Comparison of ENCODE assay signal across 2 cellular contexts in the genomic region with DNA sequence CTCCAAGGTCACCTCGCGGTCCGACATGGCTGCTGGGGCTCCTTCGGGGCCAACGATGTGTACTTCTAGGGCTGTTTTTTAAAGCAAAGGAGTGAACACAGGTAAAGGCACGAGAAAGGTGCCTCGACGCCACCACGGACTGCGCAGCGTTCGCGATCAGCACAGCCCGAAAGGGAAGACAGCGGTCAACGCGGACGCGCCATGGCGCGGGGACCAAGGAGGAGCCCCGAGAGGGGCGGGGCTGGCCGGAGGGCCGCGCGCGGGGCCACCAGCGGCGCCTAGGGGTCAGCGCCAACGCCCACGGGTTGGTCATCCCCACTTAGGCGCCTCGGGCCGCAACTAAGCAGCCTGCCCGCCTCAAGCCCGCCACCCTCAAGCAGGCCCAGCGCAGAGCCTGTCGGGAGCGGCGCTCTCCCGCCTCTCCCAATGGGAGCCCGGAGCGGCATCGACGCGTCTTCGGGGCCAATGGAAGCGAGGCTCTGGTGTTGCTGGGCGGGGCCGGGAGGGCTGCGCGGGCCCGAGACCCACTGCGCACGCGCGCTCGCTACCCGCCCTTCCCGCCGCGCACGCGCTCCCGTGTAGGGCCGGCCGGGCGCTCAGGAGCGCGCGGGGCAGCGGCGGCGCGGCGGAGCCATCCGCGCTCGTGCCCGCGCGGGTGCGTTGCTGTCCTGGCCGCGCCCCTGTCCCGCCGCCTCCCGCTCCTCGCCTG.
TF ChIP-seq lines count a peak whose summit lies in the region.

A gene with protein sequence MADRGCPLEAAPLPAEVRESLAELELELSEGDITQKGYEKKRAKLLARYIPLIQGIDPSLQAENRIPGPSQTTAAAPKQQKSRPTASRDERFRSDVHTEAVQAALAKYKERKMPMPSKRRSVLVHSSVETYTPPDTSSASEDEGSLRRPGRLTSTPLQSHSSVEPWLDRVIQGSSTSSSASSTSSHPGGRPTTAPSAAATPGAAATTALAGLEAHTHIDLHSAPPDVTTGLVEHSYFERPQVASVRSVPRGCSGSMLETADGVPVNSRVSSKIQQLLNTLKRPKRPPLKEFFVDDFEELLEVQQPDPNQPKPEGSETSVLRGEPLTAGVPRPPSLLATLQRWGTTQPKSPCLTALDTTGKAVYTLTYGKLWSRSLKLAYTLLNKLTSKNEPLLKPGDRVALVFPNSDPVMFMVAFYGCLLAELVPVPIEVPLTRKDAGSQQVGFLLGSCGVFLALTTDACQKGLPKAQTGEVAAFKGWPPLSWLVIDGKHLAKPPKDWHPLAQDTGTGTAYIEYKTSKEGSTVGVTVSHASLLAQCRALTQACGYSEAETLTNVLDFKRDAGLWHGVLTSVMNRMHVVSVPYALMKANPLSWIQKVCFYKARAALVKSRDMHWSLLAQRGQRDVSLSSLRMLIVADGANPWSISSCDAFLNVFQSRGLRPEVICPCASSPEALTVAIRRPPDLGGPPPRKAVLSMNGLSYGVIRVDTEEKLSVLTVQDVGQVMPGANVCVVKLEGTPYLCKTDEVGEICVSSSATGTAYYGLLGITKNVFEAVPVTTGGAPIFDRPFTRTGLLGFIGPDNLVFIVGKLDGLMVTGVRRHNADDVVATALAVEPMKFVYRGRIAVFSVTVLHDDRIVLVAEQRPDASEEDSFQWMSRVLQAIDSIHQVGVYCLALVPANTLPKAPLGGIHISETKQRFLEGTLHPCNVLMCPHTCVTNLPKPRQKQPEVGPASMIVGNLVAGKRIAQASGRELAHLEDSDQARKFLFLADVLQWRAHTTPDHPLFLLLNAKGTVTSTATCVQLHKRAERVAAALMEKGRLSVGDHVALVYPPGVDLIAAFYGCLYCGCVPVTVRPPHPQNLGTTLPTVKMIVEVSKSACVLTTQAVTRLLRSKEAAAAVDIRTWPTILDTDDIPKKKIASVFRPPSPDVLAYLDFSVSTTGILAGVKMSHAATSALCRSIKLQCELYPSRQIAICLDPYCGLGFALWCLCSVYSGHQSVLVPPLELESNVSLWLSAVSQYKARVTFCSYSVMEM (N-terminal part only) (plus strand): TSS at position 577 of the 709 bp plus-strand sequence. CDS start 241 bp downstream, outside the sequence.

TF ChIP-seq in IMR-90, 13 proteins besides CTCF, POLR2A, EP300 and RAD21:
- TF ChIP-seq CHD1 (IDR thresholded peaks at IDR 0.05; ENCODE audit: low read depth, low read length), result no peak
- TF ChIP-seq BHLHE40 (IDR thresholded peaks at IDR 0.05; ENCODE audit: low read depth, low read length), result peak; percentile 22; the same call in 1 of the 2 replicates
- peak; percentile 75; the same call in 1 of the 2 replicates for TF ChIP-seq MAZ (IDR thresholded peaks at IDR 0.05; ENCODE audit: borderline replicate concordance, low read depth, low read length)
- peak; percentile 95 for TF ChIP-seq RFX5 (IDR thresholded peaks at IDR 0.05; ENCODE audit: low read depth, low read length)
- TF ChIP-seq MXI1 (IDR thresholded peaks at IDR 0.05; ENCODE audit: borderline replicate concordance, low read depth, low read length), result peak; percentile 74; the same call in 1 of the 2 replicates
- no peak for TF ChIP-seq MAFK (IDR thresholded peaks at IDR 0.05; ENCODE audit: low read depth, low read length)
- no peak for TF ChIP-seq NFE2L2 (IDR thresholded peaks at IDR 0.05; ENCODE audit: low read depth, low read length)

TF ChIP-seq in endothelial cell of umbilical vein, 7 proteins besides CTCF, POLR2A, EP300 and RAD21:
- TF ChIP-seq POLR2AphosphoS5 (IDR thresholded peaks at IDR 0.05; ENCODE audit: insufficient read depth, low read depth, low read length) (peak; percentile 68), GATA2 (IDR thresholded peaks at IDR 0.05; ENCODE audit: insufficient read depth, insufficient read length, low read depth, low read length) (no peak)
TF ChIP-seq in endothelial cell of umbilical vein: peak in this region for 1.
